Comparison of ENCODE assay signal across 1 cellular context in the genomic region with DNA sequence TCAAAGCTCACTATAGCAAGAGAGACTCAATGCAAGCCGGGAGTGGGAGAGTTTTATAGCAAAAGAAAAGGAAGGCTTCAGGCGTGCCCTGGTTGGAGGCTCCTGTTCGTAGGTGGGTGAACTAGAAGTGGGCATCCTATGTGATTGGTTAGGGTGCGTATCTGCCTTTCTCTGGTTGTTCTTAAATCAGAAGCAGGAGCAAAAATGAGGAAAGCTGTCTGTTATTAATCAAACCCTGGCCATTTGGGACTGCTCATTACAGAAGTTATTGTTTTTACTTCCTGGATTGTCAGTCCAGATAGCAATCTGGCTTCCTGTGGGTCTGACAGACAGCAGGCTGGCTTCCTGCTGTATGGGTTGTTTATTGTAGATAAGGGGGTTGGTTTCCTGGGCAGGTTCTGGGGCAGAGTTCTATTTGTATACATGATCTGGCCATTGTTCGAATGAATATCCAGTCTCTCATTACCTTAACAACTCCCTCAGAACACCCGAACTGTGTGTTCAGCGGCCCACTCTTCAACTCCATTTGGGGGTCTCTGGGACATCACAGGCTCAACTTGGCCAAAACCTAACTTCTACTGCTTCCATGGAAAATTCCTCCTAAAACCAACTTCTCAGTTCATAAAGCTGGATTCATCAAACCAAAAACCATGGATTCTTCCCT.
TF ChIP-seq lines count a peak whose summit lies in the region.

No MANE protein-coding gene starts in this region.

TF ChIP-seq in K562, 482 proteins besides CTCF, POLR2A, EP300 and RAD21 (continued from another document):
- TF ChIP-seq, protein P1, sequence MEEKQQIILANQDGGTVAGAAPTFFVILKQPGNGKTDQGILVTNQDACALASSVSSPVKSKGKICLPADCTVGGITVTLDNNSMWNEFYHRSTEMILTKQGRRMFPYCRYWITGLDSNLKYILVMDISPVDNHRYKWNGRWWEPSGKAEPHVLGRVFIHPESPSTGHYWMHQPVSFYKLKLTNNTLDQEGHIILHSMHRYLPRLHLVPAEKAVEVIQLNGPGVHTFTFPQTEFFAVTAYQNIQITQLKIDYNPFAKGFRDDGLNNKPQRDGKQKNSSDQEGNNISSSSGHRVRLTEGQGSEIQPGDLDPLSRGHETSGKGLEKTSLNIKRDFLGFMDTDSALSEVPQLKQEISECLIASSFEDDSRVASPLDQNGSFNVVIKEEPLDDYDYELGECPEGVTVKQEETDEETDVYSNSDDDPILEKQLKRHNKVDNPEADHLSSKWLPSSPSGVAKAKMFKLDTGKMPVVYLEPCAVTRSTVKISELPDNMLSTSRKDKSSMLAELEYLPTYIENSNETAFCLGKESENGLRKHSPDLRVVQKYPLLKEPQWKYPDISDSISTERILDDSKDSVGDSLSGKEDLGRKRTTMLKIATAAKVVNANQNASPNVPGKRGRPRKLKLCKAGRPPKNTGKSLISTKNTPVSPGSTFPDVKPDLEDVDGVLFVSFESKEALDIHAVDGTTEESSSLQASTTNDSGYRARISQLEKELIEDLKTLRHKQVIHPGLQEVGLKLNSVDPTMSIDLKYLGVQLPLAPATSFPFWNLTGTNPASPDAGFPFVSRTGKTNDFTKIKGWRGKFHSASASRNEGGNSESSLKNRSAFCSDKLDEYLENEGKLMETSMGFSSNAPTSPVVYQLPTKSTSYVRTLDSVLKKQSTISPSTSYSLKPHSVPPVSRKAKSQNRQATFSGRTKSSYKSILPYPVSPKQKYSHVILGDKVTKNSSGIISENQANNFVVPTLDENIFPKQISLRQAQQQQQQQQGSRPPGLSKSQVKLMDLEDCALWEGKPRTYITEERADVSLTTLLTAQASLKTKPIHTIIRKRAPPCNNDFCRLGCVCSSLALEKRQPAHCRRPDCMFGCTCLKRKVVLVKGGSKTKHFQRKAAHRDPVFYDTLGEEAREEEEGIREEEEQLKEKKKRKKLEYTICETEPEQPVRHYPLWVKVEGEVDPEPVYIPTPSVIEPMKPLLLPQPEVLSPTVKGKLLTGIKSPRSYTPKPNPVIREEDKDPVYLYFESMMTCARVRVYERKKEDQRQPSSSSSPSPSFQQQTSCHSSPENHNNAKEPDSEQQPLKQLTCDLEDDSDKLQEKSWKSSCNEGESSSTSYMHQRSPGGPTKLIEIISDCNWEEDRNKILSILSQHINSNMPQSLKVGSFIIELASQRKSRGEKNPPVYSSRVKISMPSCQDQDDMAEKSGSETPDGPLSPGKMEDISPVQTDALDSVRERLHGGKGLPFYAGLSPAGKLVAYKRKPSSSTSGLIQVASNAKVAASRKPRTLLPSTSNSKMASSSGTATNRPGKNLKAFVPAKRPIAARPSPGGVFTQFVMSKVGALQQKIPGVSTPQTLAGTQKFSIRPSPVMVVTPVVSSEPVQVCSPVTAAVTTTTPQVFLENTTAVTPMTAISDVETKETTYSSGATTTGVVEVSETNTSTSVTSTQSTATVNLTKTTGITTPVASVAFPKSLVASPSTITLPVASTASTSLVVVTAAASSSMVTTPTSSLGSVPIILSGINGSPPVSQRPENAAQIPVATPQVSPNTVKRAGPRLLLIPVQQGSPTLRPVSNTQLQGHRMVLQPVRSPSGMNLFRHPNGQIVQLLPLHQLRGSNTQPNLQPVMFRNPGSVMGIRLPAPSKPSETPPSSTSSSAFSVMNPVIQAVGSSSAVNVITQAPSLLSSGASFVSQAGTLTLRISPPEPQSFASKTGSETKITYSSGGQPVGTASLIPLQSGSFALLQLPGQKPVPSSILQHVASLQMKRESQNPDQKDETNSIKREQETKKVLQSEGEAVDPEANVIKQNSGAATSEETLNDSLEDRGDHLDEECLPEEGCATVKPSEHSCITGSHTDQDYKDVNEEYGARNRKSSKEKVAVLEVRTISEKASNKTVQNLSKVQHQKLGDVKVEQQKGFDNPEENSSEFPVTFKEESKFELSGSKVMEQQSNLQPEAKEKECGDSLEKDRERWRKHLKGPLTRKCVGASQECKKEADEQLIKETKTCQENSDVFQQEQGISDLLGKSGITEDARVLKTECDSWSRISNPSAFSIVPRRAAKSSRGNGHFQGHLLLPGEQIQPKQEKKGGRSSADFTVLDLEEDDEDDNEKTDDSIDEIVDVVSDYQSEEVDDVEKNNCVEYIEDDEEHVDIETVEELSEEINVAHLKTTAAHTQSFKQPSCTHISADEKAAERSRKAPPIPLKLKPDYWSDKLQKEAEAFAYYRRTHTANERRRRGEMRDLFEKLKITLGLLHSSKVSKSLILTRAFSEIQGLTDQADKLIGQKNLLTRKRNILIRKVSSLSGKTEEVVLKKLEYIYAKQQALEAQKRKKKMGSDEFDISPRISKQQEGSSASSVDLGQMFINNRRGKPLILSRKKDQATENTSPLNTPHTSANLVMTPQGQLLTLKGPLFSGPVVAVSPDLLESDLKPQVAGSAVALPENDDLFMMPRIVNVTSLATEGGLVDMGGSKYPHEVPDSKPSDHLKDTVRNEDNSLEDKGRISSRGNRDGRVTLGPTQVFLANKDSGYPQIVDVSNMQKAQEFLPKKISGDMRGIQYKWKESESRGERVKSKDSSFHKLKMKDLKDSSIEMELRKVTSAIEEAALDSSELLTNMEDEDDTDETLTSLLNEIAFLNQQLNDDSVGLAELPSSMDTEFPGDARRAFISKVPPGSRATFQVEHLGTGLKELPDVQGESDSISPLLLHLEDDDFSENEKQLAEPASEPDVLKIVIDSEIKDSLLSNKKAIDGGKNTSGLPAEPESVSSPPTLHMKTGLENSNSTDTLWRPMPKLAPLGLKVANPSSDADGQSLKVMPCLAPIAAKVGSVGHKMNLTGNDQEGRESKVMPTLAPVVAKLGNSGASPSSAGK (IDR thresholded peaks at IDR 0.05) = peak; percentile 18; the same call in 1 of the 2 replicates
- TF ChIP-seq, protein P2, sequence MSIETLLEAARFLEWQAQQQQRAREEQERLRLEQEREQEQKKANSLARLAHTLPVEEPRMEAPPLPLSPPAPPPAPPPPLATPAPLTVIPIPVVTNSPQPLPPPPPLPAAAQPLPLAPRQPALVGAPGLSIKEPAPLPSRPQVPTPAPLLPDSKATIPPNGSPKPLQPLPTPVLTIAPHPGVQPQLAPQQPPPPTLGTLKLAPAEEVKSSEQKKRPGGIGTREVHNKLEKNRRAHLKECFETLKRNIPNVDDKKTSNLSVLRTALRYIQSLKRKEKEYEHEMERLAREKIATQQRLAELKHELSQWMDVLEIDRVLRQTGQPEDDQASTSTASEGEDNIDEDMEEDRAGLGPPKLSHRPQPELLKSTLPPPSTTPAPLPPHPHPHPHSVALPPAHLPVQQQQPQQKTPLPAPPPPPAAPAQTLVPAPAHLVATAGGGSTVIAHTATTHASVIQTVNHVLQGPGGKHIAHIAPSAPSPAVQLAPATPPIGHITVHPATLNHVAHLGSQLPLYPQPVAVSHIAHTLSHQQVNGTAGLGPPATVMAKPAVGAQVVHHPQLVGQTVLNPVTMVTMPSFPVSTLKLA (conservative IDR thresholded peaks at IDR 0.05) = peak; percentile 41 to 45; a peak in 2 of 4 replicates
- TF ChIP-seq SMARCA4 (IDR thresholded peaks at IDR 0.05) (peak; percentile 85), CTBP1 (IDR thresholded peaks at IDR 0.05; ENCODE audit: borderline replicate concordance) (peak; percentile 42; the same call in 1 of the 2 replicates), EP400 (IDR thresholded peaks at IDR 0.05) (peak; percentile 50), ZNF589 (CRISPR knock-in tag; IDR thresholded peaks at IDR 0.05; ENCODE audit: low read depth) (0 out of 2 replicates have a peak, but pooled peaks have one; percentile 44), FOSL1 (tag; conservative IDR thresholded peaks at IDR 0.05) (peak; percentile 39; the same call in 1 of the 2 replicates), KDM5B (IDR thresholded peaks at IDR 0.05; ENCODE audit: insufficient replicate concordance, low read depth, low read length) (peak; percentile 10), ZNF217 (CRISPR knock-in tag; IDR thresholded peaks at IDR 0.05) (no peak), CREM (IDR thresholded peaks at IDR 0.05; ENCODE audit: low read depth) (peak; percentile 46), HEY1 (CRISPR knock-in tag; IDR thresholded peaks at IDR 0.05; ENCODE audit: borderline replicate concordance) (no peak), U2AF1 (optimal IDR thresholded peaks at IDR 0.05; ENCODE audit: low read depth, low read length) (no peak), ETV6 (IDR thresholded peaks at IDR 0.05; ENCODE audit: borderline replicate concordance in 1 of 2, low read depth in 2 of 2, low read length in 1 of 2) (peak; percentile 97), ETV6 (CRISPR knock-in tag; IDR thresholded peaks at IDR 0.05; ENCODE audit: borderline replicate concordance) (no peak), JUND (IDR thresholded peaks at IDR 0.05; ENCODE audit: borderline replicate concordance, low read depth, low read length) (0 out of 2 replicates have a peak, but pooled peaks have one; percentile 44), JUND (tag; IDR thresholded peaks at IDR 0.05; ENCODE audit: borderline replicate concordance, low read depth, low read length) (no peak; the same call in 2 of the 3 replicates), ZNF766 (CRISPR knock-in tag; conservative IDR thresholded peaks at IDR 0.05) (0 out of 2 replicates have a peak, but pooled peaks have one; percentile 37), SRF (CRISPR knock-in tag; IDR thresholded peaks at IDR 0.05) (no peak)
